ENCODE assay signal across 1 cellular context in the genomic region with DNA sequence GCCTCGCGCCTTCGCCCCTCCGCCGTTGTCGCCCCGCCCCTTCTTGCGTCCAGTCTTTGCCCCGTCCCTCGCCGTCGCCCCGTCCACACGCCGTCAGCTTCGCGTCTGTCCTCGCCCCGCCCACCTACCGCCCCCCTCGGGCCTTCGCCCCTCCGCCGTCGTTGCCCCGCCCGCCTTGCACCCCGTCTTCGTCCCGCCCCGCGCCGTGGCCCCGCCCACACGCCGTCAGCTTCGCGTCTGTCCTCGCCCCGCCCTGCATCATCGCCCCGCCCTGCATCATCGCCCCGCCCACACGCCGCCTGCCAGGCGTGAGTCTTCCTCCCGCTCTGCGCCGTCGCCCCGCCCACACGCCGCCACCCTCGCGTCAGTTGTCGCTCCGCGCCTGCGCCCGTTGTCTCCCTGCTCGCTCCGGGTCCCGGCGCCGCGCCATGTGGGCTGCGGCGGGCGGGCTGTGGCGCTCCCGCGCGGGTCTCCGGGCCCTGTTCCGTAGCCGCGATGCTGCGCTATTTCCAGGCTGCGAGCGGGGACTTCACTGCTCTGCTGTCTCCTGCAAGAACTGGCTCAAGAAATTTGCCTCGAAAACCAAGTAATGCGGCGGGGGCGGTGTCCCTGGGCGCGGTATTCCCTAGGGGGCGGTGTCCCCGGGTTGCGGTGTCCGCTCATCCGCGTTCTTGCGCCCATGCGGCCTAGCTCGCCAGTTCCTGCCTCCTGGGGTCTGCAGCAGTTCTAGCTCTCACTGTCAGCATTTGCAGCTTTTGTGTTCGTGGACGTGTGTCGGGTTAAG.
TF ChIP-seq lines count a peak whose summit lies in the region.

TSS of gene RBFA (plus strand) at position 367 of the 784 bp plus-strand sequence. CDS start at position 429, 62 bp downstream.

TF ChIP-seq in HepG2, 621 proteins besides CTCF, POLR2A, EP300 and RAD21 (continued from another document and continues in another):
- peak; percentile 85; the same call in 1 of the 2 replicates for TF ChIP-seq ZNF318 (CRISPR knock-in tag; IDR thresholded peaks at IDR 0.05)
- no peak for TF ChIP-seq ZFP36L1 (CRISPR knock-in tag; IDR thresholded peaks at IDR 0.05)
- TF ChIP-seq ZKSCAN5 (CRISPR knock-in tag; IDR thresholded peaks at IDR 0.05), result no peak
- TF ChIP-seq PTBP1 (IDR thresholded peaks at IDR 0.05; ENCODE audit: low read depth, low read length, poor library complexity, severe bottlenecking), result no peak
- no peak for TF ChIP-seq GLI4 (CRISPR knock-in tag; IDR thresholded peaks at IDR 0.05; ENCODE audit: borderline replicate concordance)
- TF ChIP-seq HDAC1 (CRISPR knock-in tag; IDR thresholded peaks at IDR 0.05), result peak; percentile 92
- TF ChIP-seq HOXA3 (CRISPR knock-in tag; IDR thresholded peaks at IDR 0.05), result peak; percentile 57
- peak; percentile 78; the same call in 1 of the 2 replicates for TF ChIP-seq ZNF547 (CRISPR knock-in tag; IDR thresholded peaks at IDR 0.05)
- TF ChIP-seq, protein P1, sequence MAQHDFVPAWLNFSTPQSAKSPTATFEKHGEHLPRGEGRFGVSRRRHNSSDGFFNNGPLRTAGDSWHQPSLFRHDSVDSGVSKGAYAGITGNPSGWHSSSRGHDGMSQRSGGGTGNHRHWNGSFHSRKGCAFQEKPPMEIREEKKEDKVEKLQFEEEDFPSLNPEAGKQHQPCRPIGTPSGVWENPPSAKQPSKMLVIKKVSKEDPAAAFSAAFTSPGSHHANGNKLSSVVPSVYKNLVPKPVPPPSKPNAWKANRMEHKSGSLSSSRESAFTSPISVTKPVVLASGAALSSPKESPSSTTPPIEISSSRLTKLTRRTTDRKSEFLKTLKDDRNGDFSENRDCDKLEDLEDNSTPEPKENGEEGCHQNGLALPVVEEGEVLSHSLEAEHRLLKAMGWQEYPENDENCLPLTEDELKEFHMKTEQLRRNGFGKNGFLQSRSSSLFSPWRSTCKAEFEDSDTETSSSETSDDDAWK (CRISPR knock-in tag; IDR thresholded peaks at IDR 0.05), result no peak
- TF ChIP-seq, protein P2, sequence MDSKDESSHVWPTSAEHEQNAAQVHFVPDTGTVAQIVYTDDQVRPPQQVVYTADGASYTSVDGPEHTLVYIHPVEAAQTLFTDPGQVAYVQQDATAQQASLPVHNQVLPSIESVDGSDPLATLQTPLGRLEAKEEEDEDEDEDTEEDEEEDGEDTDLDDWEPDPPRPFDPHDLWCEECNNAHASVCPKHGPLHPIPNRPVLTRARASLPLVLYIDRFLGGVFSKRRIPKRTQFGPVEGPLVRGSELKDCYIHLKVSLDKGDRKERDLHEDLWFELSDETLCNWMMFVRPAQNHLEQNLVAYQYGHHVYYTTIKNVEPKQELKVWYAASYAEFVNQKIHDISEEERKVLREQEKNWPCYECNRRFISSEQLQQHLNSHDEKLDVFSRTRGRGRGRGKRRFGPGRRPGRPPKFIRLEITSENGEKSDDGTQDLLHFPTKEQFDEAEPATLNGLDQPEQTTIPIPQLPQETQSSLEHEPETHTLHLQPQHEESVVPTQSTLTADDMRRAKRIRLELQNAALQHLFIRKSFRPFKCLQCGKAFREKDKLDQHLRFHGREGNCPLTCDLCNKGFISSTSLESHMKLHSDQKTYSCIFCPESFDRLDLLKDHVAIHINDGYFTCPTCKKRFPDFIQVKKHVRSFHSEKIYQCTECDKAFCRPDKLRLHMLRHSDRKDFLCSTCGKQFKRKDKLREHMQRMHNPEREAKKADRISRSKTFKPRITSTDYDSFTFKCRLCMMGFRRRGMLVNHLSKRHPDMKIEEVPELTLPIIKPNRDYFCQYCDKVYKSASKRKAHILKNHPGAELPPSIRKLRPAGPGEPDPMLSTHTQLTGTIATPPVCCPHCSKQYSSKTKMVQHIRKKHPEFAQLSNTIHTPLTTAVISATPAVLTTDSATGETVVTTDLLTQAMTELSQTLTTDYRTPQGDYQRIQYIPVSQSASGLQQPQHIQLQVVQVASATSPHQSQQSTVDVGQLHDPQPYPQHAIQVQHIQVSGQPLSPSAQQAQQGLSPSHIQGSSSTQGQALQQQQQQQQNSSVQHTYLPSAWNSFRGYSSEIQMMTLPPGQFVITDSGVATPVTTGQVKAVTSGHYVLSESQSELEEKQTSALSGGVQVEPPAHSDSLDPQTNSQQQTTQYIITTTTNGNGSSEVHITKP (CRISPR knock-in tag; IDR thresholded peaks at IDR 0.05; ENCODE audit: low read depth), result peak; percentile 38; the same call in 1 of the 2 replicates
- TF ChIP-seq POGK (CRISPR knock-in tag; conservative IDR thresholded peaks at IDR 0.05), result peak; percentile 67; the same call in 1 of the 2 replicates
- TF ChIP-seq GTF2F1 (IDR thresholded peaks at IDR 0.05; ENCODE audit: low read length), result no peak
- TF ChIP-seq, protein P3, sequence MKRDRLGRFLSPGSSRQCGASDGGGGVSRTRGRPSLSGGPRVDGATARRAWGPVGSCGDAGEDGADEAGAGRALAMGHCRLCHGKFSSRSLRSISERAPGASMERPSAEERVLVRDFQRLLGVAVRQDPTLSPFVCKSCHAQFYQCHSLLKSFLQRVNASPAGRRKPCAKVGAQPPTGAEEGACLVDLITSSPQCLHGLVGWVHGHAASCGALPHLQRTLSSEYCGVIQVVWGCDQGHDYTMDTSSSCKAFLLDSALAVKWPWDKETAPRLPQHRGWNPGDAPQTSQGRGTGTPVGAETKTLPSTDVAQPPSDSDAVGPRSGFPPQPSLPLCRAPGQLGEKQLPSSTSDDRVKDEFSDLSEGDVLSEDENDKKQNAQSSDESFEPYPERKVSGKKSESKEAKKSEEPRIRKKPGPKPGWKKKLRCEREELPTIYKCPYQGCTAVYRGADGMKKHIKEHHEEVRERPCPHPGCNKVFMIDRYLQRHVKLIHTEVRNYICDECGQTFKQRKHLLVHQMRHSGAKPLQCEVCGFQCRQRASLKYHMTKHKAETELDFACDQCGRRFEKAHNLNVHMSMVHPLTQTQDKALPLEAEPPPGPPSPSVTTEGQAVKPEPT (CRISPR knock-in tag; IDR thresholded peaks at IDR 0.05; ENCODE audit: low read depth), result peak; percentile 73; the same call in 1 of the 2 replicates
- no peak for TF ChIP-seq ZNF124 (CRISPR knock-in tag; IDR thresholded peaks at IDR 0.05)
- peak; percentile 49; the same call in 1 of the 2 replicates for TF ChIP-seq TRAFD1 (CRISPR knock-in tag; IDR thresholded peaks at IDR 0.05; ENCODE audit: borderline replicate concordance)
- peak; percentile 50; the same call in 1 of the 2 replicates for TF ChIP-seq ZNF605 (CRISPR knock-in tag; IDR thresholded peaks at IDR 0.05)
- TF ChIP-seq, protein P4, sequence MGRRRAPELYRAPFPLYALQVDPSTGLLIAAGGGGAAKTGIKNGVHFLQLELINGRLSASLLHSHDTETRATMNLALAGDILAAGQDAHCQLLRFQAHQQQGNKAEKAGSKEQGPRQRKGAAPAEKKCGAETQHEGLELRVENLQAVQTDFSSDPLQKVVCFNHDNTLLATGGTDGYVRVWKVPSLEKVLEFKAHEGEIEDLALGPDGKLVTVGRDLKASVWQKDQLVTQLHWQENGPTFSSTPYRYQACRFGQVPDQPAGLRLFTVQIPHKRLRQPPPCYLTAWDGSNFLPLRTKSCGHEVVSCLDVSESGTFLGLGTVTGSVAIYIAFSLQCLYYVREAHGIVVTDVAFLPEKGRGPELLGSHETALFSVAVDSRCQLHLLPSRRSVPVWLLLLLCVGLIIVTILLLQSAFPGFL (CRISPR knock-in tag; IDR thresholded peaks at IDR 0.05), result no peak
- TF ChIP-seq ZNF34 (CRISPR knock-in tag; IDR thresholded peaks at IDR 0.05; ENCODE audit: borderline replicate concordance), result no peak
- peak; percentile 26; the same call in 1 of the 2 replicates for TF ChIP-seq ZNF331 (CRISPR knock-in tag; IDR thresholded peaks at IDR 0.05)
- TF ChIP-seq SALL1 (CRISPR knock-in tag; IDR thresholded peaks at IDR 0.05), result peak; percentile 85
- TF ChIP-seq ZBTB1 (CRISPR knock-in tag; IDR thresholded peaks at IDR 0.05; ENCODE audit: borderline replicate concordance), result no peak
- no peak for TF ChIP-seq RFXANK (CRISPR knock-in tag; IDR thresholded peaks at IDR 0.05)
- TF ChIP-seq ATF1 (CRISPR knock-in tag; IDR thresholded peaks at IDR 0.05), result no peak
- TF ChIP-seq CREBL2 (CRISPR knock-in tag; IDR thresholded peaks at IDR 0.05; ENCODE audit: borderline replicate concordance), result peak; percentile 50; the same call in 1 of the 2 replicates
- TF ChIP-seq U2AF1 (optimal IDR thresholded peaks at IDR 0.05; ENCODE audit: low read depth, low read length), result no peak
- no peak; the same call in 1 of the 2 replicates for TF ChIP-seq MTF1 (CRISPR knock-in tag; IDR thresholded peaks at IDR 0.05)
- TF ChIP-seq, protein P5, sequence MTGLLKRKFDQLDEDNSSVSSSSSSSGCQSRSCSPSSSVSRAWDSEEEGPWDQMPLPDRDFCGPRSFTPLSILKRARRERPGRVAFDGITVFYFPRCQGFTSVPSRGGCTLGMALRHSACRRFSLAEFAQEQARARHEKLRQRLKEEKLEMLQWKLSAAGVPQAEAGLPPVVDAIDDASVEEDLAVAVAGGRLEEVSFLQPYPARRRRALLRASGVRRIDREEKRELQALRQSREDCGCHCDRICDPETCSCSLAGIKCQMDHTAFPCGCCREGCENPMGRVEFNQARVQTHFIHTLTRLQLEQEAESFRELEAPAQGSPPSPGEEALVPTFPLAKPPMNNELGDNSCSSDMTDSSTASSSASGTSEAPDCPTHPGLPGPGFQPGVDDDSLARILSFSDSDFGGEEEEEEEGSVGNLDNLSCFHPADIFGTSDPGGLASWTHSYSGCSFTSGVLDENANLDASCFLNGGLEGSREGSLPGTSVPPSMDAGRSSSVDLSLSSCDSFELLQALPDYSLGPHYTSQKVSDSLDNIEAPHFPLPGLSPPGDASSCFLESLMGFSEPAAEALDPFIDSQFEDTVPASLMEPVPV (CRISPR knock-in tag; IDR thresholded peaks at IDR 0.05), result peak; percentile 23; the same call in 1 of the 2 replicates
- TF ChIP-seq ZNF773 (CRISPR knock-in tag; IDR thresholded peaks at IDR 0.05; ENCODE audit: borderline replicate concordance), result peak; percentile 31; the same call in 1 of the 2 replicates
